Comparison of ENCODE assay signal across 1 cellular context in the genomic region with DNA sequence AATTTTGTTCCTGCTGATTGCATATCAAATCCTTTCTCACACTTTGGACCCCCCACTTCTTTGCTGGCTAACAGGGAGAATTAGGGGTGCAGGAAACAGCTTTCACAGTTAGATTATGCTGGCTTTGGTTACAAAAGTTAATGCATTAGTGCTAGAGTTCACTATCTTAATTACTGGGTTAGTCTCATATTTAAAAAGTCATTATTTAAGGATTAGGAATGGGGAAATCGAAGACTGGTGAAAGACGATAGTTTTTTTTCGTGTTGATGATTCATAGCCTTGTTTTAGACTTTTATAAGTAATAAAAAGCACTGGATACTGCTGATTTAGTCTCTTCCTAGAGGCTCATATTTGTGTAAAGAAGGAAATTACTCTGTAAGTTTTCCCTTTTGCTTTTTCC.
TF ChIP-seq lines count a peak whose summit lies in the region.

No MANE protein-coding gene starts in this region.

TF ChIP-seq in SK-N-SH treated with all-trans-retinoic acid at 6 μM for 48 hours, 23 proteins besides CTCF, POLR2A, EP300 and RAD21:
- TF ChIP-seq, protein P1, sequence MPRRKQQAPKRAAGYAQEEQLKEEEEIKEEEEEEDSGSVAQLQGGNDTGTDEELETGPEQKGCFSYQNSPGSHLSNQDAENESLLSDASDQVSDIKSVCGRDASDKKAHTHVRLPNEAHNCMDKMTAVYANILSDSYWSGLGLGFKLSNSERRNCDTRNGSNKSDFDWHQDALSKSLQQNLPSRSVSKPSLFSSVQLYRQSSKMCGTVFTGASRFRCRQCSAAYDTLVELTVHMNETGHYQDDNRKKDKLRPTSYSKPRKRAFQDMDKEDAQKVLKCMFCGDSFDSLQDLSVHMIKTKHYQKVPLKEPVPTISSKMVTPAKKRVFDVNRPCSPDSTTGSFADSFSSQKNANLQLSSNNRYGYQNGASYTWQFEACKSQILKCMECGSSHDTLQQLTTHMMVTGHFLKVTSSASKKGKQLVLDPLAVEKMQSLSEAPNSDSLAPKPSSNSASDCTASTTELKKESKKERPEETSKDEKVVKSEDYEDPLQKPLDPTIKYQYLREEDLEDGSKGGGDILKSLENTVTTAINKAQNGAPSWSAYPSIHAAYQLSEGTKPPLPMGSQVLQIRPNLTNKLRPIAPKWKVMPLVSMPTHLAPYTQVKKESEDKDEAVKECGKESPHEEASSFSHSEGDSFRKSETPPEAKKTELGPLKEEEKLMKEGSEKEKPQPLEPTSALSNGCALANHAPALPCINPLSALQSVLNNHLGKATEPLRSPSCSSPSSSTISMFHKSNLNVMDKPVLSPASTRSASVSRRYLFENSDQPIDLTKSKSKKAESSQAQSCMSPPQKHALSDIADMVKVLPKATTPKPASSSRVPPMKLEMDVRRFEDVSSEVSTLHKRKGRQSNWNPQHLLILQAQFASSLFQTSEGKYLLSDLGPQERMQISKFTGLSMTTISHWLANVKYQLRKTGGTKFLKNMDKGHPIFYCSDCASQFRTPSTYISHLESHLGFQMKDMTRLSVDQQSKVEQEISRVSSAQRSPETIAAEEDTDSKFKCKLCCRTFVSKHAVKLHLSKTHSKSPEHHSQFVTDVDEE (CRISPR knock-in tag; IDR thresholded peaks at IDR 0.05) = no peak
- TF ChIP-seq ZNF565 (CRISPR knock-in tag; conservative IDR thresholded peaks at IDR 0.05; ENCODE audit: low read depth) (no peak), CSDC2 (CRISPR knock-in tag; IDR thresholded peaks at IDR 0.05) (no peak), ZFP3 (CRISPR knock-in tag; IDR thresholded peaks at IDR 0.05) (no peak), ARNTL (CRISPR knock-in tag; IDR thresholded peaks at IDR 0.05; ENCODE audit: borderline replicate concordance, low read depth) (no peak), ZFP30 (CRISPR knock-in tag; IDR thresholded peaks at IDR 0.05) (no peak), ESRRG (CRISPR knock-in tag; IDR thresholded peaks at IDR 0.05) (no peak), OSR1 (CRISPR knock-in tag; IDR thresholded peaks at IDR 0.05) (no peak), GLIS3 (CRISPR knock-in tag; IDR thresholded peaks at IDR 0.05) (no peak)
- TF ChIP-seq, protein P2, sequence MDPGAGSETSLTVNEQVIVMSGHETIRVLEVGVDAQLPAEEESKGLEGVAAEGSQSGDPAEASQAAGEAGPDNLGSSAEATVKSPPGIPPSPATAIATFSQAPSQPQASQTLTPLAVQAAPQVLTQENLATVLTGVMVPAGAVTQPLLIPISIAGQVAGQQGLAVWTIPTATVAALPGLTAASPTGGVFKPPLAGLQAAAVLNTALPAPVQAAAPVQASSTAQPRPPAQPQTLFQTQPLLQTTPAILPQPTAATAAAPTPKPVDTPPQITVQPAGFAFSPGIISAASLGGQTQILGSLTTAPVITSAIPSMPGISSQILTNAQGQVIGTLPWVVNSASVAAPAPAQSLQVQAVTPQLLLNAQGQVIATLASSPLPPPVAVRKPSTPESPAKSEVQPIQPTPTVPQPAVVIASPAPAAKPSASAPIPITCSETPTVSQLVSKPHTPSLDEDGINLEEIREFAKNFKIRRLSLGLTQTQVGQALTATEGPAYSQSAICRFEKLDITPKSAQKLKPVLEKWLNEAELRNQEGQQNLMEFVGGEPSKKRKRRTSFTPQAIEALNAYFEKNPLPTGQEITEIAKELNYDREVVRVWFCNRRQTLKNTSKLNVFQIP (CRISPR knock-in tag; IDR thresholded peaks at IDR 0.05; ENCODE audit: borderline replicate concordance, low read depth) = no peak
- TF ChIP-seq, protein P3, sequence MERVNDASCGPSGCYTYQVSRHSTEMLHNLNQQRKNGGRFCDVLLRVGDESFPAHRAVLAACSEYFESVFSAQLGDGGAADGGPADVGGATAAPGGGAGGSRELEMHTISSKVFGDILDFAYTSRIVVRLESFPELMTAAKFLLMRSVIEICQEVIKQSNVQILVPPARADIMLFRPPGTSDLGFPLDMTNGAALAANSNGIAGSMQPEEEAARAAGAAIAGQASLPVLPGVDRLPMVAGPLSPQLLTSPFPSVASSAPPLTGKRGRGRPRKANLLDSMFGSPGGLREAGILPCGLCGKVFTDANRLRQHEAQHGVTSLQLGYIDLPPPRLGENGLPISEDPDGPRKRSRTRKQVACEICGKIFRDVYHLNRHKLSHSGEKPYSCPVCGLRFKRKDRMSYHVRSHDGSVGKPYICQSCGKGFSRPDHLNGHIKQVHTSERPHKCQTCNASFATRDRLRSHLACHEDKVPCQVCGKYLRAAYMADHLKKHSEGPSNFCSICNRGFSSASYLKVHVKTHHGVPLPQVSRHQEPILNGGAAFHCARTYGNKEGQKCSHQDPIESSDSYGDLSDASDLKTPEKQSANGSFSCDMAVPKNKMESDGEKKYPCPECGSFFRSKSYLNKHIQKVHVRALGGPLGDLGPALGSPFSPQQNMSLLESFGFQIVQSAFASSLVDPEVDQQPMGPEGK (CRISPR knock-in tag; IDR thresholded peaks at IDR 0.05; ENCODE audit: borderline replicate concordance) = no peak
